Comparison of ENCODE assay signal across 1 cellular context in the genomic region with DNA sequence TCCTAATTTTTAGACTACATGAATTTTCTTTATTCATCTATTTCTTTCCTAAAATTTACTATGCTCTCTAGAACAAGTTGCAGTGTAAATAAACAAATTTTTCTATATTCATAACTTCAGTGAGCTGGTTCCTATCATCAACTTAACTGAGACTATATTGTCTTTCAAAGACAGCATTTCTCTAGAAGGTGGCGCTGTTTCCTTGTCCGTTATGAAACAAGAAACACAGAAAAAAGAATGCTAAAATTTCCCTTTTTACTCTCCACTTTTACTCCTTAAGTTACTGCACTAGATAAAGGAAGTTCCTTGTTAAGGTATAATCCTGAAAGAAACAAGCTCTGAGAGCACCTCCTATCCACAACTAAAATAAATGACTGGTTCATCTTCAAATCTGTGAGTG.
TF ChIP-seq lines count a peak whose summit lies in the region.

No MANE protein-coding gene starts in this region.

TF ChIP-seq in H1, 55 proteins besides CTCF, POLR2A, EP300 and RAD21:
- TF ChIP-seq POU5F1 (IDR thresholded peaks at IDR 0.05; ENCODE audit: low read depth, low read length) = no peak
- no peak for TF ChIP-seq EZH2 (IDR thresholded peaks at IDR 0.05; ENCODE audit: low read depth, low read length, severe bottlenecking)
- TF ChIP-seq NRF1 (IDR thresholded peaks at IDR 0.05; ENCODE audit: low read depth, low read length) = no peak
- no peak for TF ChIP-seq NANOG (IDR thresholded peaks at IDR 0.05; ENCODE audit: insufficient read depth, low read depth, low read length, poor library complexity, severe bottlenecking)
- TF ChIP-seq ZNF274 (IDR thresholded peaks at IDR 0.05; ENCODE audit: borderline replicate concordance, extremely low read depth, low read length) = no peak
- no peak for TF ChIP-seq SUZ12 (IDR thresholded peaks at IDR 0.05; ENCODE audit: low read length)
- no peak for TF ChIP-seq SIN3A (conservative IDR thresholded peaks at IDR 0.05 in 1 of 2, IDR thresholded peaks at IDR 0.05 in 1 of 2; ENCODE audit: low read depth in 1 of 2, low read length in 2 of 2)
- no peak for TF ChIP-seq KDM4A (IDR thresholded peaks at IDR 0.05; ENCODE audit: low read depth, low read length, severe bottlenecking)
- TF ChIP-seq TEAD4 (IDR thresholded peaks at IDR 0.05; ENCODE audit: low read depth, low read length) = no peak
- TF ChIP-seq RNF2 (IDR thresholded peaks at IDR 0.05; ENCODE audit: borderline replicate concordance, low read depth, low read length, missing control alignments, poor library complexity, severe bottlenecking) = no peak
- TF ChIP-seq, protein P1, sequence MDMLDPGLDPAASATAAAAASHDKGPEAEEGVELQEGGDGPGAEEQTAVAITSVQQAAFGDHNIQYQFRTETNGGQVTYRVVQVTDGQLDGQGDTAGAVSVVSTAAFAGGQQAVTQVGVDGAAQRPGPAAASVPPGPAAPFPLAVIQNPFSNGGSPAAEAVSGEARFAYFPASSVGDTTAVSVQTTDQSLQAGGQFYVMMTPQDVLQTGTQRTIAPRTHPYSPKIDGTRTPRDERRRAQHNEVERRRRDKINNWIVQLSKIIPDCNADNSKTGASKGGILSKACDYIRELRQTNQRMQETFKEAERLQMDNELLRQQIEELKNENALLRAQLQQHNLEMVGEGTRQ (IDR thresholded peaks at IDR 0.05; ENCODE audit: low read length) = no peak
- TF ChIP-seq, protein P2, sequence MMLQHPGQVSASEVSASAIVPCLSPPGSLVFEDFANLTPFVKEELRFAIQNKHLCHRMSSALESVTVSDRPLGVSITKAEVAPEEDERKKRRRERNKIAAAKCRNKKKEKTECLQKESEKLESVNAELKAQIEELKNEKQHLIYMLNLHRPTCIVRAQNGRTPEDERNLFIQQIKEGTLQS (IDR thresholded peaks at IDR 0.05; ENCODE audit: insufficient read depth, low read depth, low read length) = no peak
- TF ChIP-seq CHD1 (IDR thresholded peaks at IDR 0.05; ENCODE audit: low read depth, low read length) = no peak
- TF ChIP-seq, protein P3, sequence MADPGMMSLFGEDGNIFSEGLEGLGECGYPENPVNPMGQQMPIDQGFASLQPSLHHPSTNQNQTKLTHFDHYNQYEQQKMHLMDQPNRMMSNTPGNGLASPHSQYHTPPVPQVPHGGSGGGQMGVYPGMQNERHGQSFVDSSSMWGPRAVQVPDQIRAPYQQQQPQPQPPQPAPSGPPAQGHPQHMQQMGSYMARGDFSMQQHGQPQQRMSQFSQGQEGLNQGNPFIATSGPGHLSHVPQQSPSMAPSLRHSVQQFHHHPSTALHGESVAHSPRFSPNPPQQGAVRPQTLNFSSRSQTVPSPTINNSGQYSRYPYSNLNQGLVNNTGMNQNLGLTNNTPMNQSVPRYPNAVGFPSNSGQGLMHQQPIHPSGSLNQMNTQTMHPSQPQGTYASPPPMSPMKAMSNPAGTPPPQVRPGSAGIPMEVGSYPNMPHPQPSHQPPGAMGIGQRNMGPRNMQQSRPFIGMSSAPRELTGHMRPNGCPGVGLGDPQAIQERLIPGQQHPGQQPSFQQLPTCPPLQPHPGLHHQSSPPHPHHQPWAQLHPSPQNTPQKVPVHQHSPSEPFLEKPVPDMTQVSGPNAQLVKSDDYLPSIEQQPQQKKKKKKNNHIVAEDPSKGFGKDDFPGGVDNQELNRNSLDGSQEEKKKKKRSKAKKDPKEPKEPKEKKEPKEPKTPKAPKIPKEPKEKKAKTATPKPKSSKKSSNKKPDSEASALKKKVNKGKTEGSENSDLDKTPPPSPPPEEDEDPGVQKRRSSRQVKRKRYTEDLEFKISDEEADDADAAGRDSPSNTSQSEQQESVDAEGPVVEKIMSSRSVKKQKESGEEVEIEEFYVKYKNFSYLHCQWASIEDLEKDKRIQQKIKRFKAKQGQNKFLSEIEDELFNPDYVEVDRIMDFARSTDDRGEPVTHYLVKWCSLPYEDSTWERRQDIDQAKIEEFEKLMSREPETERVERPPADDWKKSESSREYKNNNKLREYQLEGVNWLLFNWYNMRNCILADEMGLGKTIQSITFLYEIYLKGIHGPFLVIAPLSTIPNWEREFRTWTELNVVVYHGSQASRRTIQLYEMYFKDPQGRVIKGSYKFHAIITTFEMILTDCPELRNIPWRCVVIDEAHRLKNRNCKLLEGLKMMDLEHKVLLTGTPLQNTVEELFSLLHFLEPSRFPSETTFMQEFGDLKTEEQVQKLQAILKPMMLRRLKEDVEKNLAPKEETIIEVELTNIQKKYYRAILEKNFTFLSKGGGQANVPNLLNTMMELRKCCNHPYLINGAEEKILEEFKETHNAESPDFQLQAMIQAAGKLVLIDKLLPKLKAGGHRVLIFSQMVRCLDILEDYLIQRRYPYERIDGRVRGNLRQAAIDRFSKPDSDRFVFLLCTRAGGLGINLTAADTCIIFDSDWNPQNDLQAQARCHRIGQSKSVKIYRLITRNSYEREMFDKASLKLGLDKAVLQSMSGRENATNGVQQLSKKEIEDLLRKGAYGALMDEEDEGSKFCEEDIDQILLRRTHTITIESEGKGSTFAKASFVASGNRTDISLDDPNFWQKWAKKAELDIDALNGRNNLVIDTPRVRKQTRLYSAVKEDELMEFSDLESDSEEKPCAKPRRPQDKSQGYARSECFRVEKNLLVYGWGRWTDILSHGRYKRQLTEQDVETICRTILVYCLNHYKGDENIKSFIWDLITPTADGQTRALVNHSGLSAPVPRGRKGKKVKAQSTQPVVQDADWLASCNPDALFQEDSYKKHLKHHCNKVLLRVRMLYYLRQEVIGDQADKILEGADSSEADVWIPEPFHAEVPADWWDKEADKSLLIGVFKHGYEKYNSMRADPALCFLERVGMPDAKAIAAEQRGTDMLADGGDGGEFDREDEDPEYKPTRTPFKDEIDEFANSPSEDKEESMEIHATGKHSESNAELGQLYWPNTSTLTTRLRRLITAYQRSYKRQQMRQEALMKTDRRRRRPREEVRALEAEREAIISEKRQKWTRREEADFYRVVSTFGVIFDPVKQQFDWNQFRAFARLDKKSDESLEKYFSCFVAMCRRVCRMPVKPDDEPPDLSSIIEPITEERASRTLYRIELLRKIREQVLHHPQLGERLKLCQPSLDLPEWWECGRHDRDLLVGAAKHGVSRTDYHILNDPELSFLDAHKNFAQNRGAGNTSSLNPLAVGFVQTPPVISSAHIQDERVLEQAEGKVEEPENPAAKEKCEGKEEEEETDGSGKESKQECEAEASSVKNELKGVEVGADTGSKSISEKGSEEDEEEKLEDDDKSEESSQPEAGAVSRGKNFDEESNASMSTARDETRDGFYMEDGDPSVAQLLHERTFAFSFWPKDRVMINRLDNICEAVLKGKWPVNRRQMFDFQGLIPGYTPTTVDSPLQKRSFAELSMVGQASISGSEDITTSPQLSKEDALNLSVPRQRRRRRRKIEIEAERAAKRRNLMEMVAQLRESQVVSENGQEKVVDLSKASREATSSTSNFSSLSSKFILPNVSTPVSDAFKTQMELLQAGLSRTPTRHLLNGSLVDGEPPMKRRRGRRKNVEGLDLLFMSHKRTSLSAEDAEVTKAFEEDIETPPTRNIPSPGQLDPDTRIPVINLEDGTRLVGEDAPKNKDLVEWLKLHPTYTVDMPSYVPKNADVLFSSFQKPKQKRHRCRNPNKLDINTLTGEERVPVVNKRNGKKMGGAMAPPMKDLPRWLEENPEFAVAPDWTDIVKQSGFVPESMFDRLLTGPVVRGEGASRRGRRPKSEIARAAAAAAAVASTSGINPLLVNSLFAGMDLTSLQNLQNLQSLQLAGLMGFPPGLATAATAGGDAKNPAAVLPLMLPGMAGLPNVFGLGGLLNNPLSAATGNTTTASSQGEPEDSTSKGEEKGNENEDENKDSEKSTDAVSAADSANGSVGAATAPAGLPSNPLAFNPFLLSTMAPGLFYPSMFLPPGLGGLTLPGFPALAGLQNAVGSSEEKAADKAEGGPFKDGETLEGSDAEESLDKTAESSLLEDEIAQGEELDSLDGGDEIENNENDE (IDR thresholded peaks at IDR 0.05; ENCODE audit: insufficient replicate concordance, low read length) = no peak
- TF ChIP-seq HDAC2 (IDR thresholded peaks at IDR 0.05; ENCODE audit: borderline replicate concordance in 1 of 2, low read depth in 2 of 2, low read length in 2 of 2) = no peak
- no peak for TF ChIP-seq CREB1 (IDR thresholded peaks at IDR 0.05)
- no peak for TF ChIP-seq TCF12 (IDR thresholded peaks at IDR 0.05; ENCODE audit: low read depth, low read length)
- no peak for TF ChIP-seq SP2 (IDR thresholded peaks at IDR 0.05; ENCODE audit: low read length)
- no peak for TF ChIP-seq CBX8 (IDR thresholded peaks at IDR 0.05; ENCODE audit: borderline replicate concordance, low read depth, low read length)
- TF ChIP-seq RXRA (IDR thresholded peaks at IDR 0.05; ENCODE audit: insufficient read depth, low read depth, low read length) = no peak
